In the genomic region with DNA sequence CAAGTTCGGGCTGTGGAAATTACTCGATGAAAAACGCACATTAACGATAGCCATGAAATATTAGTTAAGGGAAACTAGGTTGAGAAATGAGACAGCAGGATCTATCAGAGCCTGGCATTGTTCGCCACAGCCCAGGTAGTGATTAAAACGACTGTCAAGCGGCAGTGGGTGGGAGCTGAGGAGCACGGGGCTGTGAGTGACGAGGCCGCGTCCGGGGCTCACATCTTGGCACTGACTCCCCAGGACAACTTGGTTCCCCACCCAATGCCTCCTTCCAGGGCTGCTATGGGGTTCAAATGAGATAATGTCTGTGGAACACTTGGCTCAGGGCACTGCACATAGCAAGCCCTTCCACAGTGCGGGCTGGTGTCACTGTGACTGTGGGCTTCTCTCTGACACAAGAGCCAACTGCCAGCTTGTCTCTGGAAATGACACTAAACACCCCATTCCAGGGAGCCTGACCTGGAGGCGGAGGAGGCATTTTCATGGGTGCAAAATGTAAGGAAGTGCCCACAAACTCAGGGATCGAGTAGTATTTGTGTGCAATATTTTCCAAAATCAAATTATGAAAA, we compare ENCODE assay signal across 2 cellular contexts.
TF ChIP-seq lines count a peak whose summit lies in the region.

No MANE protein-coding gene starts in this region.

TF ChIP-seq in GM23338, 12 proteins besides CTCF, POLR2A, EP300 and RAD21:
- TF ChIP-seq JUNB (IDR thresholded peaks at IDR 0.05; ENCODE audit: unreplicated experiment) (no peak), POLR2AphosphoS5 (IDR thresholded peaks at IDR 0.05; ENCODE audit: low read depth) (no peak), ZNF331 (CRISPR knock-in tag; IDR thresholded peaks at IDR 0.05; ENCODE audit: low read depth) (no peak), NANOG (IDR thresholded peaks at IDR 0.05; ENCODE audit: borderline replicate concordance) (no peak), EZH2phosphoT487 (IDR thresholded peaks at IDR 0.05; ENCODE audit: unreplicated experiment) (no peak), ZNF114 (CRISPR knock-in tag; IDR thresholded peaks at IDR 0.05) (no peak)
- TF ChIP-seq, protein P1, sequence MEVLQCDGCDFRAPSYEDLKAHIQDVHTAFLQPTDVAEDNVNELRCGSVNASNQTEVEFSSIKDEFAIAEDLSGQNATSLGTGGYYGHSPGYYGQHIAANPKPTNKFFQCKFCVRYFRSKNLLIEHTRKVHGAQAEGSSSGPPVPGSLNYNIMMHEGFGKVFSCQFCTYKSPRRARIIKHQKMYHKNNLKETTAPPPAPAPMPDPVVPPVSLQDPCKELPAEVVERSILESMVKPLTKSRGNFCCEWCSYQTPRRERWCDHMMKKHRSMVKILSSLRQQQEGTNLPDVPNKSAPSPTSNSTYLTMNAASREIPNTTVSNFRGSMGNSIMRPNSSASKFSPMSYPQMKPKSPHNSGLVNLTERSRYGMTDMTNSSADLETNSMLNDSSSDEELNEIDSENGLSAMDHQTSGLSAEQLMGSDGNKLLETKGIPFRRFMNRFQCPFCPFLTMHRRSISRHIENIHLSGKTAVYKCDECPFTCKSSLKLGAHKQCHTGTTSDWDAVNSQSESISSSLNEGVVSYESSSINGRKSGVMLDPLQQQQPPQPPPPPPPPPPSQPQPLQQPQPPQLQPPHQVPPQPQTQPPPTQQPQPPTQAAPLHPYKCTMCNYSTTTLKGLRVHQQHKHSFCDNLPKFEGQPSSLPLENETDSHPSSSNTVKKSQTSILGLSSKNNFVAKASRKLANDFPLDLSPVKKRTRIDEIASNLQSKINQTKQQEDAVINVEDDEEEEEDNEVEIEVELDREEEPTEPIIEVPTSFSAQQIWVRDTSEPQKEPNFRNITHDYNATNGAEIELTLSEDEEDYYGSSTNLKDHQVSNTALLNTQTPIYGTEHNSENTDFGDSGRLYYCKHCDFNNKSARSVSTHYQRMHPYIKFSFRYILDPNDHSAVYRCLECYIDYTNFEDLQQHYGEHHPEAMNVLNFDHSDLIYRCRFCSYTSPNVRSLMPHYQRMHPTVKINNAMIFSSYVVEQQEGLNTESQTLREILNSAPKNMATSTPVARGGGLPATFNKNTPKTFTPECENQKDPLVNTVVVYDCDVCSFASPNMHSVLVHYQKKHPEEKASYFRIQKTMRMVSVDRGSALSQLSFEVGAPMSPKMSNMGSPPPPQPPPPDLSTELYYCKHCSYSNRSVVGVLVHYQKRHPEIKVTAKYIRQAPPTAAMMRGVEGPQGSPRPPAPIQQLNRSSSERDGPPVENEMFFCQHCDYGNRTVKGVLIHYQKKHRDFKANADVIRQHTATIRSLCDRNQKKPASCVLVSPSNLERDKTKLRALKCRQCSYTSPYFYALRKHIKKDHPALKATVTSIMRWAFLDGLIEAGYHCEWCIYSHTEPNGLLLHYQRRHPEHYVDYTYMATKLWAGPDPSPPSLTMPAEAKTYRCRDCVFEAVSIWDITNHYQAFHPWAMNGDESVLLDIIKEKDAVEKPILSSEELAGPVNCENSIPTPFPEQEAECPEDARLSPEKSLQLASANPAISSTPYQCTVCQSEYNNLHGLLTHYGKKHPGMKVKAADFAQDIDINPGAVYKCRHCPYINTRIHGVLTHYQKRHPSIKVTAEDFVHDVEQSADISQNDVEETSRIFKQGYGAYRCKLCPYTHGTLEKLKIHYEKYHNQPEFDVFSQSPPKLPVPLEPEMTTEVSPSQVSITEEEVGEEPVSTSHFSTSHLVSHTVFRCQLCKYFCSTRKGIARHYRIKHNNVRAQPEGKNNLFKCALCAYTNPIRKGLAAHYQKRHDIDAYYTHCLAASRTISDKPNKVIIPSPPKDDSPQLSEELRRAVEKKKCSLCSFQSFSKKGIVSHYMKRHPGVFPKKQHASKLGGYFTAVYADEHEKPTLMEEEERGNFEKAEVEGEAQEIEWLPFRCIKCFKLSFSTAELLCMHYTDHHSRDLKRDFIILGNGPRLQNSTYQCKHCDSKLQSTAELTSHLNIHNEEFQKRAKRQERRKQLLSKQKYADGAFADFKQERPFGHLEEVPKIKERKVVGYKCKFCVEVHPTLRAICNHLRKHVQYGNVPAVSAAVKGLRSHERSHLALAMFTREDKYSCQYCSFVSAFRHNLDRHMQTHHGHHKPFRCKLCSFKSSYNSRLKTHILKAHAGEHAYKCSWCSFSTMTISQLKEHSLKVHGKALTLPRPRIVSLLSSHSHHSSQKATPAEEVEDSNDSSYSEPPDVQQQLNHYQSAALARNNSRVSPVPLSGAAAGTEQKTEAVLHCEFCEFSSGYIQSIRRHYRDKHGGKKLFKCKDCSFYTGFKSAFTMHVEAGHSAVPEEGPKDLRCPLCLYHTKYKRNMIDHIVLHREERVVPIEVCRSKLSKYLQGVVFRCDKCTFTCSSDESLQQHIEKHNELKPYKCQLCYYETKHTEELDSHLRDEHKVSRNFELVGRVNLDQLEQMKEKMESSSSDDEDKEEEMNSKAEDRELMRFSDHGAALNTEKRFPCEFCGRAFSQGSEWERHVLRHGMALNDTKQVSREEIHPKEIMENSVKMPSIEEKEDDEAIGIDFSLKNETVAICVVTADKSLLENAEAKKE (CRISPR knock-in tag; IDR thresholded peaks at IDR 0.05) = no peak
- TF ChIP-seq, protein P2, sequence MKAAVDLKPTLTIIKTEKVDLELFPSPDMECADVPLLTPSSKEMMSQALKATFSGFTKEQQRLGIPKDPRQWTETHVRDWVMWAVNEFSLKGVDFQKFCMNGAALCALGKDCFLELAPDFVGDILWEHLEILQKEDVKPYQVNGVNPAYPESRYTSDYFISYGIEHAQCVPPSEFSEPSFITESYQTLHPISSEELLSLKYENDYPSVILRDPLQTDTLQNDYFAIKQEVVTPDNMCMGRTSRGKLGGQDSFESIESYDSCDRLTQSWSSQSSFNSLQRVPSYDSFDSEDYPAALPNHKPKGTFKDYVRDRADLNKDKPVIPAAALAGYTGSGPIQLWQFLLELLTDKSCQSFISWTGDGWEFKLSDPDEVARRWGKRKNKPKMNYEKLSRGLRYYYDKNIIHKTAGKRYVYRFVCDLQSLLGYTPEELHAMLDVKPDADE (IDR thresholded peaks at IDR 0.05) = no peak

TF ChIP-seq in K562, 482 proteins besides CTCF, POLR2A, EP300 and RAD21:
- peak; percentile 41 for TF ChIP-seq POLR2G (IDR thresholded peaks at IDR 0.05; ENCODE audit: low read depth, low read length)
- TF ChIP-seq SMAD3 (CRISPR knock-in tag; conservative IDR thresholded peaks at IDR 0.05) = no peak
- TF ChIP-seq, protein P3, sequence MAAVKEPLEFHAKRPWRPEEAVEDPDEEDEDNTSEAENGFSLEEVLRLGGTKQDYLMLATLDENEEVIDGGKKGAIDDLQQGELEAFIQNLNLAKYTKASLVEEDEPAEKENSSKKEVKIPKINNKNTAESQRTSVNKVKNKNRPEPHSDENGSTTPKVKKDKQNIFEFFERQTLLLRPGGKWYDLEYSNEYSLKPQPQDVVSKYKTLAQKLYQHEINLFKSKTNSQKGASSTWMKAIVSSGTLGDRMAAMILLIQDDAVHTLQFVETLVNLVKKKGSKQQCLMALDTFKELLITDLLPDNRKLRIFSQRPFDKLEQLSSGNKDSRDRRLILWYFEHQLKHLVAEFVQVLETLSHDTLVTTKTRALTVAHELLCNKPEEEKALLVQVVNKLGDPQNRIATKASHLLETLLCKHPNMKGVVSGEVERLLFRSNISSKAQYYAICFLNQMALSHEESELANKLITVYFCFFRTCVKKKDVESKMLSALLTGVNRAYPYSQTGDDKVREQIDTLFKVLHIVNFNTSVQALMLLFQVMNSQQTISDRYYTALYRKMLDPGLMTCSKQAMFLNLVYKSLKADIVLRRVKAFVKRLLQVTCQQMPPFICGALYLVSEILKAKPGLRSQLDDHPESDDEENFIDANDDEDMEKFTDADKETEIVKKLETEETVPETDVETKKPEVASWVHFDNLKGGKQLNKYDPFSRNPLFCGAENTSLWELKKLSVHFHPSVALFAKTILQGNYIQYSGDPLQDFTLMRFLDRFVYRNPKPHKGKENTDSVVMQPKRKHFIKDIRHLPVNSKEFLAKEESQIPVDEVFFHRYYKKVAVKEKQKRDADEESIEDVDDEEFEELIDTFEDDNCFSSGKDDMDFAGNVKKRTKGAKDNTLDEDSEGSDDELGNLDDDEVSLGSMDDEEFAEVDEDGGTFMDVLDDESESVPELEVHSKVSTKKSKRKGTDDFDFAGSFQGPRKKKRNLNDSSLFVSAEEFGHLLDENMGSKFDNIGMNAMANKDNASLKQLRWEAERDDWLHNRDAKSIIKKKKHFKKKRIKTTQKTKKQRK (IDR thresholded peaks at IDR 0.05; ENCODE audit: borderline replicate concordance, low read depth, low read length) = no peak
- no peak for TF ChIP-seq ZC3H4 (CRISPR knock-in tag; IDR thresholded peaks at IDR 0.05; ENCODE audit: borderline replicate concordance)
- TF ChIP-seq SUPT5H (IDR thresholded peaks at IDR 0.05) = 0 out of 2 replicates have a peak, but pooled peaks have one; percentile 20
